ENCODE assay signal across 22 cellular contexts in genomic region chr7:80496586-80496985, GRCh38. TPM values are rescaled to one million over a fixed set of nuclear protein-coding genes. Genes with fewer than 3 reads are reported as not detected.
"Had no signal": no experiment of that assay in that cellular context is flagged by ENCODE, and none has a peak within 500 bp of the region (broad histone marks: within the 10 kb centered on the region; RNA-seq: fewer than 3 reads in every experiment).

No MANE protein-coding gene starts in this region.

- H3K27ac Mint-ChIP-seq: activated T-cell treated with anti-CD3 and anti-CD28 coated beads, Interleukin-2, amount 50 U/mL, for 24 hours had no signal

- H3K27me3 Mint-ChIP-seq: activated T-cell treated with anti-CD3 and anti-CD28 coated beads, Interleukin-2, amount 50 U/mL, for 24 hours had no signal

- H3K36me3 ChIP-seq: cardiac muscle cell, colonic mucosa, esophagus squamous epithelium, heart right ventricle, right lobe of liver, thoracic aorta had no signal

- DNase-seq: activated CD4-positive, alpha-beta T cell treated with anti-CD3 and anti-CD28 coated beads, Interleukin-2, amount 50 U/mL, for 48 hours; activated effector memory CD4-positive, alpha-beta T cell treated with Interleukin-2 at 50 U/mL for 16 hours; activated naive CD4-positive, alpha-beta T cell treated with anti-CD3 and anti-CD28 coated beads, Interleukin-2, amount 50 U/mL, for 16 hours; activated T-cell treated with anti-CD3 and anti-CD28 coated beads, Interleukin-2, amount 50 U/mL, for 24 hours; colonic mucosa; esophagus squamous epithelium; heart right ventricle; left colon; midbrain; right lobe of liver; stimulated activated CD4-positive, alpha-beta T cell treated with anti-CD3 and anti-CD28 coated beads, Interleukin-1b, Interleukin-23, amount 100 ng/mL, for 48 hours had no signal

- FAIRE-seq: frontal cortex had no signal

- H3K9me3 ChIP-seq: colonic mucosa, esophagus squamous epithelium, heart right ventricle, right lobe of liver, thoracic aorta had no signal

- ATAC-seq: heart right ventricle, left colon, right lobe of liver had no signal

- H3K27ac ChIP-seq: cardiac muscle cell, colonic mucosa, esophagus squamous epithelium, heart right ventricle, right lobe of liver, thoracic aorta, VCaP had no signal

- H3K4me3 Mint-ChIP-seq: activated T-cell treated with anti-CD3 and anti-CD28 coated beads, Interleukin-2, amount 50 U/mL, for 24 hours; neural crest cell had no signal

- H3K27me3 ChIP-seq: cardiac muscle cell, colonic mucosa, esophagus squamous epithelium, heart right ventricle, right lobe of liver had no signal

- H3K4me3 ChIP-seq: cardiac muscle cell, colonic mucosa, esophagus squamous epithelium, heart right ventricle, lung, right lobe of liver, thoracic aorta had no signal

- H3K9me3 Mint-ChIP-seq: activated T-cell treated with anti-CD3 and anti-CD28 coated beads, Interleukin-2, amount 50 U/mL, for 24 hours; neural crest cell had no signal

- H3K4me1 ChIP-seq: colonic mucosa, right lobe of liver had no signal

RNA-seq across cellular contexts. Expression of gene GNAT3, which starts 15.3 kb away (rescaled TPM):
- total RNA-seq: cardiac muscle cell; colonic mucosa; esophagus squamous epithelium; frontal cortex; heart right ventricle; left colon; lung; myocyte; neural crest cell; osteocyte; pulmonary artery endothelial cell; right lobe of liver; T-helper 1 cell treated with Interleukin-12 subunit alpha and Interleukin-12 subunit beta and Interleukin-4 antibody, amounts not matched to agents 30 ng/mL and 1 ng/mL, for 36 hours; thoracic aorta; ureter had no signal
- polyA plus RNA-seq: cardiac muscle cell, heart right ventricle, lung had no signal
